ENCODE assay signal across 26 cellular contexts in the genomic region with DNA sequence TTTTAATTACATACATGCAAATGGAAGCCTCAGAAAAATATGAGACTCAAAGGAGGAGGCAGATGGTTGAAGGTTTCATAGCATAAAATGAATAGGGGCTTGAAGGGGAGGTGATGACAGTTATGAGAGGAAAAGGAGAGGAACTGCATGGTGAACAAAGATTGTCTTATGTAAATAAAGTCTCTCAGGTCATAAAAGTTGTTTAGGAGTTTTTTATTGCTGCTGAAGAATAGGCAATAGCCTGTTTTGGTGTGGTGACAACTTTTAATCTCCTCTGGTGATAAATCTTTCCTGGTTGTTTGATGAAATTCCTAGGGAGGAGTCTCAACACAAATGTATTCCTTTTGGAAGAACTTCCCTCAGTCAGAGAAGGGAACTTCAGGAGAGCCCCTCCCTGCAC. TPM values are rescaled to one million over a fixed set of nuclear protein-coding genes. Genes with fewer than 3 reads are reported as not detected.
DNase-seq lines count a peak whose midpoint lies in the region; ATAC-seq, FAIRE-seq and TF ChIP-seq lines count a peak whose summit lies in the region.
"Had no signal": no experiment of that assay in that cellular context is flagged by ENCODE, and none has a peak within 500 bp of the region (broad histone marks: within the 10 kb centered on the region; RNA-seq: fewer than 3 reads in every experiment).

No MANE protein-coding gene starts in this region.

- H3K4me2 ChIP-seq in endothelial cell of umbilical vein (ENCODE audit: insufficient read depth, low read length) = no peak overlapping the region
- H3K4me2 ChIP-seq: SK-N-SH had no signal

- no peak for TF ChIP-seq POLR2A in endothelial cell of umbilical vein (IDR thresholded peaks at IDR 0.05; ENCODE audit: low read depth, low read length)
- TF ChIP-seq POLR2A in prostate gland (IDR thresholded peaks at IDR 0.05) = no peak

- H3K9ac ChIP-seq in endothelial cell of umbilical vein (replicated peaks; ENCODE audit: extremely low read depth, insufficient read depth, low read length) = no peak overlapping the region
- H3K9ac ChIP-seq: SK-N-SH had no signal

- FAIRE-seq in endothelial cell of umbilical vein (lab: Jason Lieb, UNC) = no peak
- FAIRE-seq: keratinocyte had no signal

- no peaks in the 10 kb centered on the region for H4K20me1 ChIP-seq in endothelial cell of umbilical vein (replicated peaks; ENCODE audit: control insufficient read depth, extremely low read depth, insufficient read depth, low read length)

- H3K4me1 ChIP-seq in endothelial cell of umbilical vein (ENCODE audit: control insufficient read depth, extremely low read depth, insufficient read depth, low read length) (no peaks in the 10 kb centered on the region), prostate gland (replicated peaks) (peaks cover 5% of the 10 kb centered on the region)

- POLR2A ChIA-PET in endothelial cell of umbilical vein (lab: Charles Lee) = no interaction called here

- ATAC-seq in HG02885 (IDR thresholded peaks at IDR 0.05; ENCODE audit: poor library complexity, unreplicated experiment) = no peak
- ATAC-seq: activated T-cell treated with anti-CD3 and anti-CD28 coated beads, Interleukin-2, amount 50 U/mL, for 72 hours; heart right ventricle; natural killer cell; stimulated activated naive B cell treated with anti-CD40 and anti-IgM and Interleukin-4, amounts not matched to agents 10 μg/mL and 1 μg/mL and 100 μg/mL, for 72 hours had no signal

- no peaks in the 10 kb centered on the region for H3K36me3 ChIP-seq in endothelial cell of umbilical vein (ENCODE audit: control insufficient read depth in 2 of 2, extremely low read depth in 1 of 2, insufficient read depth in 2 of 2, low read length in 2 of 2)
- H3K36me3 ChIP-seq in prostate gland = no peaks in the 10 kb centered on the region

- CTCF ChIA-PET in endothelial cell of umbilical vein (lab: Charles Lee) = interaction anchor here (0.9 to 1.4 kb wide), 2 partner anchors 19 to 30 kb away, joined by 3 to 4 read pairs; no protein-coding TSS in a partner anchor

- H3K27ac ChIP-seq in endothelial cell of umbilical vein (ENCODE audit: insufficient read depth, low read depth, low read length) (no peak overlapping the region), prostate gland (peak overlapping the region; percentile 44)
- H3K27ac ChIP-seq: coronary artery had no signal

- DNase-seq in AG10803 (ENCODE audit: low read depth) (peak; percentile 16), LoVo (ENCODE audit: low spot score) (peak; percentile 14), endothelial cell of umbilical vein (ENCODE audit: low read depth, low spot score) (peak; percentile 63), prostate gland (ENCODE audit: low spot score) (no peak), NCI-H1694 treated with DMSO at 0.1 percent for 48 hours (lab: John Stamatoyannopoulos, UW) (no peak), T-helper 1 cell (no peak), SK-N-DZ (ENCODE audit: low spot score) (no peak)
- DNase-seq: activated CD4-positive, alpha-beta T cell treated with anti-CD3 and anti-CD28 coated beads, Interleukin-2, amount 50 U/mL, for 48 hours; activated CD4-positive, CD25-positive, alpha-beta regulatory T cell treated with anti-CD3 and anti-CD28 coated beads, Interleukin-2, amount 50 U/mL, for 72 hours; activated naive CD4-positive, alpha-beta T cell treated with Interleukin-2 at 50 U/mL for 16 hours; activated T-cell treated with anti-CD3 and anti-CD28 coated beads, Interleukin-2, amount 50 U/mL, for 72 hours; caudate nucleus; CD8-positive, alpha-beta memory T cell; effector memory CD4-positive, alpha-beta T cell; foreskin melanocyte; HCEC 1CT; heart right ventricle; natural killer cell; NCI-H1048; NCI-H82; SK-N-SH; stimulated activated naive B cell treated with anti-CD40 and anti-IgM and Interleukin-4, amounts not matched to agents 10 μg/mL and 1 μg/mL and 100 μg/mL, for 72 hours; T-helper 2 cell had no signal

- H3K4me3 ChIP-seq in AG10803 (ENCODE audit: low read length) = no peak overlapping the region
- no peak overlapping the region for H3K4me3 ChIP-seq in endothelial cell of umbilical vein (replicated peaks in 1 of 3; ENCODE audit: insufficient read depth in 1 of 3, low read depth in 1 of 3, low read length in 3 of 3)
- no peak overlapping the region for H3K4me3 ChIP-seq in prostate gland
- H3K4me3 ChIP-seq: coronary artery, heart right ventricle had no signal

- H3K9me3 ChIP-seq in endothelial cell of umbilical vein (replicated peaks; ENCODE audit: control insufficient read depth, insufficient read depth, low read length) (no peaks in the 10 kb centered on the region), prostate gland (no peaks in the 10 kb centered on the region)
- H3K9me3 ChIP-seq: SK-N-SH had no signal

- H3K27me3 ChIP-seq in endothelial cell of umbilical vein (ENCODE audit: control insufficient read depth in 2 of 2, insufficient read depth in 2 of 2, low read length in 2 of 2) (no peaks in the 10 kb centered on the region), prostate gland (replicated peaks; ENCODE audit: insufficient read depth) (no peaks in the 10 kb centered on the region)
- H3K27me3 ChIP-seq: heart right ventricle had no signal

- dilution Hi-C loops in endothelial cell of umbilical vein (cut with MboI; ENCODE audit: extremely low pct_ligation_motif_present, low sequenced_read_pairs) = no loop called here

- H3K9me1 ChIP-seq in endothelial cell of umbilical vein (replicated peaks; ENCODE audit: control insufficient read depth, extremely low read depth, insufficient read depth, low read length) = no peaks in the 10 kb centered on the region

- no peaks in the 10 kb centered on the region for H3K79me2 ChIP-seq in endothelial cell of umbilical vein (ENCODE audit: control insufficient read depth, insufficient read depth, low read length)

- no peak for TF ChIP-seq CTCF in AG10803 (conservative IDR thresholded peaks at IDR 0.05; ENCODE audit: low read length)
- TF ChIP-seq CTCF in endothelial cell of umbilical vein (IDR thresholded peaks at IDR 0.05; ENCODE audit: extremely low read depth in 1 of 2, insufficient read depth in 1 of 2, low read depth in 1 of 2, low read length in 2 of 2) = no peak
- TF ChIP-seq CTCF in prostate gland (IDR thresholded peaks at IDR 0.05) = no peak

- H2AFZ ChIP-seq in endothelial cell of umbilical vein (ENCODE audit: low read depth, low read length) = no peak overlapping the region

- intact Hi-C loops in endothelial cell of umbilical vein (cut with micrococcal nuclease) (no loop called here), prostate gland (cut with DNase I) (no loop called here)

- BruUV-seq in endothelial cell of umbilical vein (replicated peaks; lab: Mats Ljungman, UMichigan) = no TSS peak

TF ChIP-seq in endothelial cell of umbilical vein, 7 proteins besides CTCF, POLR2A, EP300 and RAD21:
- TF ChIP-seq MYC (IDR thresholded peaks at IDR 0.05; ENCODE audit: low read depth, low read length) = no peak
- no peak for TF ChIP-seq JUN (IDR thresholded peaks at IDR 0.05; ENCODE audit: borderline replicate concordance, insufficient read depth, insufficient read length, low read depth)
- TF ChIP-seq, protein P1, sequence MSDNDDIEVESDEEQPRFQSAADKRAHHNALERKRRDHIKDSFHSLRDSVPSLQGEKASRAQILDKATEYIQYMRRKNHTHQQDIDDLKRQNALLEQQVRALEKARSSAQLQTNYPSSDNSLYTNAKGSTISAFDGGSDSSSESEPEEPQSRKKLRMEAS (IDR thresholded peaks at IDR 0.05; ENCODE audit: insufficient read depth, insufficient read length) = no peak
- no peak for TF ChIP-seq GATA2 (IDR thresholded peaks at IDR 0.05; ENCODE audit: insufficient read depth, insufficient read length, low read depth, low read length)
TF ChIP-seq in endothelial cell of umbilical vein: peak in this region for 0.

RNA-seq across cellular contexts. Expression of gene SETMAR, which starts 17.3 kb away (rescaled TPM):
- total RNA-seq in endothelial cell of umbilical vein = 15.4 and 15.9 TPM in 2 replicates
- 9.6 and 11.6 TPM in 2 replicates for polyA plus RNA-seq in endothelial cell of umbilical vein
- polyA plus RNA-seq in endothelial cell of umbilical vein (2011; cell fraction: cytosol; rRNA removed) = 13.3 and 14.9 TPM in 2 replicates
- polyA plus RNA-seq in endothelial cell of umbilical vein (2011; cell fraction: nucleus; rRNA removed) = 35.7 and 45.3 TPM in 2 replicates
- polyA plus RNA-seq in endothelial cell of umbilical vein (2012) = 13.1 and 14.2 TPM in 2 replicates
- polyA minus RNA-seq in endothelial cell of umbilical vein = 21.5 and 22.9 TPM in 2 replicates
- 6.1 TPM for polyA minus RNA-seq in endothelial cell of umbilical vein (2011; cell fraction: cytosol; rRNA and poly(A)+ RNA removed)
- polyA minus RNA-seq in endothelial cell of umbilical vein (2011; cell fraction: nucleus; rRNA and poly(A)+ RNA removed) = 27.7 and 33.6 TPM in 2 replicates
- total RNA-seq in prostate gland = 10 to 100 TPM; 39.8 to 42.8 TPM
- 46.6 and 54.0 TPM in 2 replicates for polyA plus RNA-seq in SK-N-DZ (2014; cell fraction: cytosol; rRNA removed)
- 31.1 and 43.5 TPM in 2 replicates for polyA plus RNA-seq in SK-N-DZ (2014; cell fraction: nucleus; rRNA removed)

Comparison
In these comparisons a context has a peak if more than half of its experiments do, and no peak if none do; other contexts are left out.
1. DNase-seq: peak in AG10803 (single experiment), LoVo (single experiment) and endothelial cell of umbilical vein (single experiment); none in prostate gland (single experiment), NCI-H1694 treated with DMSO at 0.1 percent for 48 hours (single experiment), T-helper 1 cell (0 of 5) and SK-N-DZ (single experiment).